15 cellular contexts compared by ENCODE assay signal in the genomic region with DNA sequence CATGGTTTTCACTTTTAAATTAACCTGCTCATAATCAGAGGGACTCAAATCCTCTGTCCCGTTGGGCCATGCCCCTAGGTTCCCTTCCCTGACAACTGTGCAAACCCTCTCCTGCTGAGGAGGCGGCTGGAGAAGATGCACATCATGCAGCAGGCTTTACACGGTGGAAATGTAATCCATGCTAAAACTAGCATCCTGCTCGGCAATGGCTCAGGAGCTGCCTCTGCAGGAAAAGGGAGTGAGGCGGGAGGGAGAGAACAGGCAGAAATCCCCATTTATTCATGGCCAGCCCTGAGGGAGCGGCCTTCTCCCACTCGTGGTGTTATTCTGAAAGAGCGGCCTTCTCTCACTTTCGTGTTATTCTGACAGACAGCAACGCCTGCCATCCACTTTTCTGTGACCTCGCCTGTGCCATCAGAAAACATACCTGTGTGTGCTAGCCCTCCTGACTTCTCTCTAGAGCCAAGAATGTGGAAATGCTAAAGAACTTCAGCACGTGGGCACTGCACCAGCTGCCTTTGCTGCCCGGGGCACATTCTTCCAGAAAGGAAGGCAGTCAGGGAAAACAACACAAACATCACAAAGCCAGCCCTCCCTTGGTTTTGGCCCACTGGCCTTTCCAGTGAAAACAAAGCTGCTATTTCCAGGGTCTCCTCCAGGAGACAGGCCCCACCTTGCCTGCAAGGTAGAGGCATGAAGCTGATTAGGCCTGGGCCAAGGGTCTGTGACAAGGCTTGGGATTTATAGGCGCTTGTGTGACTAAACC.
DNase-seq lines count a peak whose midpoint lies in the region; ATAC-seq, FAIRE-seq and TF ChIP-seq lines count a peak whose summit lies in the region.
"Had no signal": no experiment of that assay in that cellular context is flagged by ENCODE, and none has a peak within 500 bp of the region (broad histone marks: within the 10 kb centered on the region; RNA-seq: fewer than 3 reads in every experiment).

No MANE protein-coding gene starts in this region.

- peaks cover 8 to 17% of the 10 kb centered on the region in 2 experiments; a peak in 3 of 4 replicates for H3K36me3 ChIP-seq in GM12878 (ENCODE audit: control insufficient read depth in 2 of 2, insufficient read depth in 2 of 2, low read length in 1 of 2)
- H3K36me3 ChIP-seq in psoas muscle (ENCODE audit: insufficient read depth in 1 of 2, low read depth in 1 of 2), result peaks cover 0 to 44% of the 10 kb centered on the region in 2 donors

- TF ChIP-seq CTCF in GM12878 (IDR thresholded peaks at IDR 0.05 in 2 of 3, conservative IDR thresholded peaks at IDR 0.05 in 1 of 3; ENCODE audit: control insufficient read depth in 2 of 3, extremely low read depth in 1 of 3, insufficient read depth in 1 of 3, low read depth in 3 of 3, low read length in 3 of 3) (no peak), psoas muscle (IDR thresholded peaks at IDR 0.05) (no peak)

- DNase-seq in ELF-1 (ENCODE audit: low read depth, low spot score) (peak; percentile 96), GM12878 (ENCODE audit: low read depth, low spot score) (no peak), right cardiac atrium (peak in 1 of 3 donors; percentile 58), psoas muscle (no peak), NOMO-1 treated with dmso at 0.1 percent for 144 hours (lab: John Stamatoyannopoulos, UW; ENCODE audit: unreplicated experiment) (no peak), G401 (ENCODE audit: low spot score) (no peak)
- DNase-seq in activated T-cell treated with anti-CD3 and anti-CD28 coated beads, Interleukin-2, amount 50 U/mL, for 1 hour, result no peak
- DNase-seq: activated CD4-positive, alpha-beta T cell treated with anti-CD3 and anti-CD28 coated beads, Interleukin-2, amount 50 U/mL, for 48 hours; activated naive CD4-positive, alpha-beta T cell treated with Interleukin-2 at 50 U/mL for 16 hours; NCI-H748 treated with DMSO at 0.1 percent for 48 hours; stimulated activated CD4-positive, alpha-beta T cell treated with anti-CD3 and anti-CD28 coated beads, Interleukin-4, amount 100 ng/mL, for 24 hours; testis had no signal

- SMC1A ChIA-PET in GM12878 (lab: Charles Lee; ENCODE audit: uncharacterized antibody, unreplicated experiment), result no interaction called here

- H3K27ac ChIP-seq in GM12878 (ENCODE audit: control insufficient read depth, insufficient read depth), result no peak overlapping the region
- peak overlapping the region; percentile 54 for H3K27ac ChIP-seq in right cardiac atrium (ENCODE audit: low read length)
- peak overlapping the region; percentile 80 for H3K27ac ChIP-seq in psoas muscle
- H3K27ac ChIP-seq: epithelial cell of prostate, SK-N-MC, testis had no signal

- no peaks in the 10 kb centered on the region for H3K27me3 ChIP-seq in GM12878 (replicated peaks in 1 of 2; ENCODE audit: control insufficient read depth in 2 of 2, insufficient read depth in 2 of 2, low read length in 1 of 2)
- H3K27me3 ChIP-seq in right cardiac atrium (ENCODE audit: control insufficient read depth, insufficient read depth), result no peaks in the 10 kb centered on the region
- no peaks in the 10 kb centered on the region for H3K27me3 ChIP-seq in psoas muscle (ENCODE audit: insufficient read depth in 3 of 3, low read length in 2 of 3)
- H3K27me3 ChIP-seq: testis had no signal

- no peaks in the 10 kb centered on the region for H4K20me1 ChIP-seq in GM12878 (ENCODE audit: control insufficient read depth, insufficient read depth)

- no peak for FAIRE-seq in GM12878 (lab: Jason Lieb, UNC)

- POLR2A ChIA-PET in GM12878 (lab: Charles Lee), result no interaction called here

- H3K9ac ChIP-seq in GM12878 (ENCODE audit: control insufficient read depth, insufficient read depth, low read length), result no peak overlapping the region

- no peak overlapping the region for H2AFZ ChIP-seq in GM12878 (ENCODE audit: control insufficient read depth, low read depth, low read length)

- no peaks in the 10 kb centered on the region for H3K79me2 ChIP-seq in GM12878 (ENCODE audit: control insufficient read depth, insufficient read depth, low read length)

- no peak for TF ChIP-seq EP300 in GM12878 (IDR thresholded peaks at IDR 0.05; ENCODE audit: borderline replicate concordance in 1 of 2, control insufficient read depth in 1 of 2, low read depth in 2 of 2, low read length in 2 of 2)

- H3K4me3 ChIP-seq in GM12878 (no peak overlapping the region), right cardiac atrium (ENCODE audit: low read length) (no peak overlapping the region), psoas muscle (no peak overlapping the region)
- H3K4me3 ChIP-seq: SK-N-MC, testis had no signal

- BruUV-seq in GM12878 (replicated peaks; lab: Mats Ljungman, UMichigan), result TSS peak; percentile 27

- ATAC-seq in GM12878 (no peak), right cardiac atrium (no peak), psoas muscle (no peak), HG02759 (IDR thresholded peaks at IDR 0.05; ENCODE audit: unreplicated experiment) (no peak)

- no peak for TF ChIP-seq RAD21 in GM12878 (IDR thresholded peaks at IDR 0.05; ENCODE audit: insufficient read depth, low read depth, low read length)

- no peak overlapping the region for H3K4me2 ChIP-seq in GM12878 (ENCODE audit: control insufficient read depth, insufficient read depth)

- 59% methylated on average over 14 of the region's 14 CpGs for WGBS in GM12878 (ENCODE audit: insufficient coverage, insufficient replicate concordance, low lambda C conversion rate, missing lambda C conversion rate)
- WGBS in right cardiac atrium, result 48% methylated on average over 14 of the region's 14 CpGs
- 36 to 49% (median 40%) methylated on average over 14 of the region's 14 CpGs for WGBS in psoas muscle, 3 donors

- RAD21 ChIA-PET in GM12878 (lab: Charles Lee; ENCODE audit: unreplicated experiment), result no interaction called here

- H3K4me1 ChIP-seq in GM12878 (ENCODE audit: control insufficient read depth, insufficient read depth, low read length), result no peaks in the 10 kb centered on the region
- H3K4me1 ChIP-seq in right cardiac atrium (ENCODE audit: control insufficient read depth, insufficient read depth, low read length), result peaks cover 2% of the 10 kb centered on the region
- H3K4me1 ChIP-seq in psoas muscle, result peaks cover 43% of the 10 kb centered on the region
- H3K4me1 ChIP-seq: testis had no signal

- in situ Hi-C loops in GM12878 (cut with MboI) (no loop called here), G401 (cut with HindIII; ENCODE audit: low sequenced_read_pairs) (no loop called here)

- CTCF ChIA-PET in GM12878 (lab: Yijun Ruan, JAX), result interaction anchor here (1.9 kb wide), 1 partner anchor 239 kb away, joined by 5 read pairs; no protein-coding TSS in a partner anchor

- no peak for TF ChIP-seq POLR2A in GM12878 (IDR thresholded peaks at IDR 0.05; ENCODE audit: low read depth, low read length)

- intact Hi-C loops in GM12878 (cut with micrococcal nuclease; ENCODE audit: unreplicated experiment), result no loop called here
- intact Hi-C loops in right cardiac atrium (cut with DNase I), result loop anchor here in 1 of 4 donors (10.0 kb wide), 1 partner anchor 58 kb away; no protein-coding TSS in a partner anchor
- intact Hi-C loops in psoas muscle (cut with DNase I), result no loop called here

- no peaks in the 10 kb centered on the region for H3K9me3 ChIP-seq in GM12878 (replicated peaks; ENCODE audit: control insufficient read depth, insufficient read depth, low read length)
- no peaks in the 10 kb centered on the region for H3K9me3 ChIP-seq in right cardiac atrium (ENCODE audit: control insufficient read depth, low read length)
- H3K9me3 ChIP-seq in psoas muscle, result no peaks in the 10 kb centered on the region
- H3K9me3 ChIP-seq: testis had no signal

TF ChIP-seq in GM12878, 131 proteins besides CTCF, POLR2A, EP300 and RAD21:
- TF ChIP-seq RFX5 (IDR thresholded peaks at IDR 0.05; ENCODE audit: low read depth, low read length), result no peak
